Comparison of ENCODE assay signal across 8 cellular contexts in genomic region chr1:827221-828063, GRCh38.
DNase-seq lines count a peak whose midpoint lies in the region; ATAC-seq and TF ChIP-seq lines count a peak whose summit lies in the region.
"Not testable (repeated sequence)": the region's sequence is repeated elsewhere in the genome, so short reads cannot be mapped to it uniquely, and the experiment has no call there.

No MANE protein-coding gene starts in this region.

- peak; percentile 91 for ATAC-seq in CD8-positive, alpha-beta T cell
- peak; percentile 70 for ATAC-seq in GM19455 (IDR thresholded peaks at IDR 0.05; ENCODE audit: unreplicated experiment)
- ATAC-seq in HG03571 (IDR thresholded peaks at IDR 0.05; ENCODE audit: unreplicated experiment): peak; percentile 77
- ATAC-seq in activated CD8-positive, alpha-beta T cell treated with anti-CD3 and anti-CD28 coated beads for 36 hours: peak; percentile 87

- not testable (repeated sequence) for H3K9me3 ChIP-seq in CD8-positive, alpha-beta T cell (ENCODE audit: low read length)

- TF ChIP-seq CTCF in CD8-positive, alpha-beta T cell (IDR thresholded peaks at IDR 0.05); activated CD8-positive, alpha-beta T cell treated with anti-CD3 and anti-CD28 coated beads for 36 hours (IDR thresholded peaks at IDR 0.05): not testable (repeated sequence)

- POLR2A ChIA-PET in CD8-positive, alpha-beta T cell (lab: Charles Lee); activated CD8-positive, alpha-beta T cell treated with anti-CD3 and anti-CD28 coated beads for 36 hours (lab: Charles Lee): not testable (repeated sequence)

- not testable (repeated sequence) for H3K36me3 ChIP-seq in CD8-positive, alpha-beta T cell (ENCODE audit: insufficient read depth, low read length)

- not testable (repeated sequence) for H3K27me3 ChIP-seq in CD8-positive, alpha-beta T cell (ENCODE audit: insufficient read depth, low read length)

- not testable (repeated sequence) for H3K4me1 ChIP-seq in CD8-positive, alpha-beta T cell (ENCODE audit: insufficient read depth, low read length)

- H3K9me3 Mint-ChIP-seq in CD8-positive, alpha-beta T cell; activated CD8-positive, alpha-beta T cell treated with anti-CD3 and anti-CD28 coated beads for 36 hours: not testable (repeated sequence)

- peak; percentile 89 to 97 (median 95) for DNase-seq in CD8-positive, alpha-beta T cell
- DNase-seq in NCI-H82 treated with DMSO at 0.1 percent for 48 hours (lab: John Stamatoyannopoulos, UW; ENCODE audit: unreplicated experiment): peak; percentile 70
- peak; percentile 98 for DNase-seq in activated CD8-positive, alpha-beta T cell treated with anti-CD3 and anti-CD28 coated beads for 36 hours
- DNase-seq in effector CD4-positive, alpha-beta T cell: peak; percentile 94
- peak; percentile 82 to 92 for DNase-seq in lung microvascular endothelial cell (ENCODE audit: low read depth in 2 of 2)
- DNase-seq in stimulated activated CD4-positive, alpha-beta T cell treated with anti-CD3 and anti-CD28 coated beads, TNF-alpha, amount 100 ng/mL, for 24 hours (ENCODE audit: low read depth in 3 of 3): peak; percentile 93 to 98 (median 96)

- peak overlapping the region; percentile 66 for H3K4me3 ChIP-seq in CD8-positive, alpha-beta T cell (ENCODE audit: low read depth, low read length)

- H3K27ac Mint-ChIP-seq in CD8-positive, alpha-beta T cell: peak overlapping the region; percentile 96
- H3K27ac Mint-ChIP-seq in activated CD8-positive, alpha-beta T cell treated with anti-CD3 and anti-CD28 coated beads for 36 hours: peak overlapping the region; percentile 96

- H3K4me1 Mint-ChIP-seq in CD8-positive, alpha-beta T cell (ENCODE audit: low read depth): peaks cover 37% of the 10 kb centered on the region
- H3K4me1 Mint-ChIP-seq in activated CD8-positive, alpha-beta T cell treated with anti-CD3 and anti-CD28 coated beads for 36 hours (ENCODE audit: low read depth): peaks cover 28% of the 10 kb centered on the region

- H3K27ac ChIP-seq in CD8-positive, alpha-beta T cell (ENCODE audit: low read depth, low read length): peak overlapping the region; percentile 81

- H3K4me3 Mint-ChIP-seq in CD8-positive, alpha-beta T cell: peak overlapping the region; percentile 89
- peak overlapping the region; percentile 95 for H3K4me3 Mint-ChIP-seq in activated CD8-positive, alpha-beta T cell treated with anti-CD3 and anti-CD28 coated beads for 36 hours

- not testable (repeated sequence) for H3K27me3 Mint-ChIP-seq in CD8-positive, alpha-beta T cell (ENCODE audit: low read depth); activated CD8-positive, alpha-beta T cell treated with anti-CD3 and anti-CD28 coated beads for 36 hours

- CTCF ChIA-PET in CD8-positive, alpha-beta T cell (lab: Charles Lee); activated CD8-positive, alpha-beta T cell treated with anti-CD3 and anti-CD28 coated beads for 36 hours (lab: Charles Lee): not testable (repeated sequence)

- peaks cover 20% of the 10 kb centered on the region for H3K36me3 Mint-ChIP-seq in CD8-positive, alpha-beta T cell
- not testable (repeated sequence) for H3K36me3 Mint-ChIP-seq in activated CD8-positive, alpha-beta T cell treated with anti-CD3 and anti-CD28 coated beads for 36 hours (ENCODE audit: low read depth)

- intact Hi-C loops in CD8-positive, alpha-beta T cell (cut with DNase I, micrococcal nuclease): loop anchor here in 1 of 2 experiments (2.0 kb wide), 1 partner anchor 49 kb away; no protein-coding TSS in a partner anchor
- intact Hi-C loops in activated CD8-positive, alpha-beta T cell treated with anti-CD3 and anti-CD28 coated beads for 36 hours (cut with micrococcal nuclease): not testable (repeated sequence)

Comparison
In these comparisons a context has a peak if more than half of its experiments do, and no peak if none do; other contexts are left out.
1. Peak in every context shown above with its lines: DNase-seq, ATAC-seq, H3K4me3 ChIP-seq and H3K27ac ChIP-seq.